Comparison of ENCODE assay signal across 8 cellular contexts in the genomic region with DNA sequence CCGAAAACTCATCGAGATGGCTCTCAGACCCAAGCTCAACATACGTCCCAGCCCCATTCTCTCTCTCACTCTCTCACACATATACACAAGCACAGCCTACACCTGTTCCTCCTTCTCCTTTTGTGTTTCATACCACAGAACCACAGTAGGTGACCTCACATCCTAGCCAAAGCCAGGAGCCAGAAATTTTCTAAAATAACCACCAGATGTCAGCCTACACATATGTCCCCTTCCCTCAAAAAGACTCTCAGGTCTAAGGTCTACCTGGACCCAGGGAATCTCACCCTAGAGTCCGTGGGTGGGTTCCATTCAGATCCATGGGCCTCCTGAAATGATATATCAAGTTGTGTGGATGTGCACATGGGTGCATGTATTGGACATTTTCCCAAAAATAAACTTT.
DNase-seq lines count a peak whose midpoint lies in the region; ATAC-seq and TF ChIP-seq lines count a peak whose summit lies in the region.

No MANE protein-coding gene starts in this region.

- CTCF ChIA-PET in RWPE1 (lab: Yijun Ruan, JAX): interaction anchor here (0.7 kb wide), 1 partner anchor 10 kb away, joined by 3 read pairs; no protein-coding TSS in a partner anchor

- H3K27ac ChIP-seq in RWPE1 (no peak overlapping the region), right atrium auricular region (no peak overlapping the region), substantia nigra (ENCODE audit: low read depth, low read length, poor library complexity, severe bottlenecking) (no peak overlapping the region)

- H3K36me3 ChIP-seq in right atrium auricular region: no peaks in the 10 kb centered on the region

- no peak overlapping the region for H3K4me3 ChIP-seq in right atrium auricular region

- H3K9me3 ChIP-seq in right atrium auricular region: no peaks in the 10 kb centered on the region

- H3K4me1 ChIP-seq in right atrium auricular region: peaks cover 0 to 4% of the 10 kb centered on the region in 2 donors

- TF ChIP-seq CTCF in RWPE1 (conservative IDR thresholded peaks at IDR 0.05; ENCODE audit: low read depth): no peak; the same call in 1 of the 2 replicates
- peak in 1 of 2 donors; percentile 33 for TF ChIP-seq CTCF in right atrium auricular region (IDR thresholded peaks at IDR 0.05)

- no peaks in the 10 kb centered on the region for H3K27me3 ChIP-seq in right atrium auricular region

- peak; percentile 66 for DNase-seq in ELR (ENCODE audit: low read depth)
- DNase-seq in RWPE1 (ENCODE audit: low spot score): peak; percentile 18
- peak; percentile 45 for DNase-seq in kidney glomerular epithelial cell (lab: John Stamatoyannopoulos, UW)
- DNase-seq in NCI-H2227 (lab: John Stamatoyannopoulos, UW; ENCODE audit: unreplicated experiment): no peak
- no peak for DNase-seq in right atrium auricular region (ENCODE audit: low spot score)
- DNase-seq in substantia nigra (lab: John Stamatoyannopoulos, UW): no peak

- POLR2A ChIA-PET in RWPE1 (lab: Yijun Ruan, JAX; ENCODE audit: low non-redundant PET): no interaction called here

- ATAC-seq in GM19467 (IDR thresholded peaks at IDR 0.05; ENCODE audit: unreplicated experiment) (peak; percentile 91), HG03460 (IDR thresholded peaks at IDR 0.05; ENCODE audit: unreplicated experiment) (peak; percentile 94)

Comparison
In these comparisons a context has a peak if more than half of its experiments do, and no peak if none do; other contexts are left out.
1. DNase-seq: peak in ELR (single experiment), RWPE1 (single experiment) and kidney glomerular epithelial cell (single experiment); none in NCI-H2227 (single experiment), right atrium auricular region (single experiment) and substantia nigra (0 of 49).